Comparison of ENCODE assay signal across 20 cellular contexts in genomic region chr10:19518632-19519031, GRCh38.
"Had no signal": no experiment of that assay in that cellular context is flagged by ENCODE, and none has a peak within 500 bp of the region (broad histone marks: within the 10 kb centered on the region; RNA-seq: fewer than 3 reads in every experiment).

No MANE protein-coding gene starts in this region.

- DNase-seq: activated CD4-positive, alpha-beta T cell treated with anti-CD3 and anti-CD28 coated beads, Interleukin-2, amount 50 U/mL, for 1 hour; activated CD8-positive, alpha-beta memory T cell treated with anti-CD3 and anti-CD28 coated beads for 24 hours; activated CD8-positive, alpha-beta memory T cell treated with anti-CD3 and anti-CD28 coated beads, Interleukin-2, amount 50 U/mL, for 48 hours; activated effector memory CD4-positive, alpha-beta T cell treated with anti-CD3 and anti-CD28 coated beads, Interleukin-2, amount 50 U/mL, for 16 hours; activated naive CD4-positive, alpha-beta T cell treated with anti-CD3 and anti-CD28 coated beads, Interleukin-2, amount 50 U/mL, for 16 hours; activated T-cell treated with anti-CD3 and anti-CD28 coated beads, Interleukin-2, amount 50 U/mL, for 48 hours; aorta; brain microvascular endothelial cell; erythroblast; heart right ventricle; left ventricle myocardium inferior; stimulated activated CD4-positive, alpha-beta T cell treated with anti-CD3 and anti-CD28 coated beads, Interleukin-2, amount 100 ng/mL, for 24 hours; T1000; transverse colon had no signal

- H3K4me1 Mint-ChIP-seq: neural crest cell had no signal

- H3K4me3 Mint-ChIP-seq: neural crest cell; stimulated activated naive CD8-positive, alpha-beta T cell treated with anti-CD3 and anti-CD28 coated beads, Interleukin-15, Interleukin-2, amounts not matched to agents 100 ng/mL and 50 ng/mL, for 24 hours had no signal

- H3K9me3 ChIP-seq: prostate gland, suprapubic skin had no signal

- ATAC-seq: heart right ventricle had no signal

- H3K27me3 Mint-ChIP-seq: stimulated activated naive CD8-positive, alpha-beta T cell treated with anti-CD3 and anti-CD28 coated beads, Interleukin-15, Interleukin-2, amounts not matched to agents 100 ng/mL and 50 ng/mL, for 24 hours had no signal

- H3K4me1 ChIP-seq: heart right ventricle, left ventricle myocardium inferior, prostate gland, right atrium auricular region, suprapubic skin, transverse colon had no signal

- H3K4me3 ChIP-seq: coronary artery, heart right ventricle, left ventricle myocardium inferior, prostate gland, right atrium auricular region, suprapubic skin, transverse colon had no signal

- H3K27me3 ChIP-seq: brain microvascular endothelial cell, heart right ventricle, right atrium auricular region, suprapubic skin, transverse colon had no signal

- H3K36me3 ChIP-seq: brain microvascular endothelial cell, heart right ventricle, left ventricle myocardium inferior, prostate gland, right atrium auricular region, suprapubic skin, transverse colon had no signal

- H3K27ac ChIP-seq: brain microvascular endothelial cell, coronary artery, heart right ventricle, left ventricle myocardium inferior, prostate gland, right atrium auricular region, suprapubic skin, transverse colon had no signal

- H3K27ac Mint-ChIP-seq: stimulated activated naive CD8-positive, alpha-beta T cell treated with anti-CD3 and anti-CD28 coated beads, Interleukin-15, Interleukin-2, amounts not matched to agents 100 ng/mL and 50 ng/mL, for 24 hours had no signal
